Comparison of ENCODE assay signal across 1 cellular context in genomic region chr11:65524747-65525658, GRCh38.
A peak's percentile ranks its signal among the peaks of the same experiment; 100 is the strongest.
TF ChIP-seq lines count a peak whose summit lies in the region.

Gene SCYL1, plus strand, starts transcription at chr11:65525083. Its CDS starts 71 bp downstream, at chr11:65525154.

TF ChIP-seq in HepG2, 621 proteins besides CTCF, POLR2A, EP300 and RAD21 (continued from another document and continues in another):
- TF ChIP-seq MEIS1 (CRISPR knock-in tag; IDR thresholded peaks at IDR 0.05; ENCODE audit: borderline replicate concordance) (0 out of 2 replicates have a peak, but pooled peaks have one; percentile 51), BCL3 (CRISPR knock-in tag; IDR thresholded peaks at IDR 0.05) (peak; percentile 75; the same call in 1 of the 2 replicates), MYC (CRISPR knock-in tag; IDR thresholded peaks at IDR 0.05; ENCODE audit: borderline replicate concordance) (peak; percentile 83; the same call in 1 of the 2 replicates), GABPA (IDR thresholded peaks at IDR 0.05; ENCODE audit: low read depth, low read length) (no peak), GABPA (CRISPR knock-in tag; IDR thresholded peaks at IDR 0.05; ENCODE audit: low read depth) (no peak), ZNF709 (CRISPR knock-in tag; IDR thresholded peaks at IDR 0.05) (no peak), PRDM10 (CRISPR knock-in tag; IDR thresholded peaks at IDR 0.05; ENCODE audit: low read depth) (no peak), ZNF607 (CRISPR knock-in tag; IDR thresholded peaks at IDR 0.05; ENCODE audit: borderline replicate concordance) (0 out of 2 replicates have a peak, but pooled peaks have one; percentile 51), NFRKB (IDR thresholded peaks at IDR 0.05) (no peak), ZNF891 (CRISPR knock-in tag; IDR thresholded peaks at IDR 0.05) (peak; percentile 40; the same call in 1 of the 2 replicates), ZSCAN31 (CRISPR knock-in tag; IDR thresholded peaks at IDR 0.05; ENCODE audit: low read depth) (no peak), HOXD1 (CRISPR knock-in tag; IDR thresholded peaks at IDR 0.05) (peak; percentile 46; the same call in 1 of the 2 replicates), ISL2 (CRISPR knock-in tag; IDR thresholded peaks at IDR 0.05) (peak; percentile 51), ZGPAT (CRISPR knock-in tag; IDR thresholded peaks at IDR 0.05) (peak; percentile 68; the same call in 1 of the 2 replicates), NFATC3 (CRISPR knock-in tag; IDR thresholded peaks at IDR 0.05) (no peak), HDAC1 (CRISPR knock-in tag; IDR thresholded peaks at IDR 0.05) (peak; percentile 70), PHF20 (CRISPR knock-in tag; IDR thresholded peaks at IDR 0.05) (peak; percentile 50; the same call in 1 of the 2 replicates), SAFB2 (CRISPR knock-in tag; IDR thresholded peaks at IDR 0.05; ENCODE audit: borderline replicate concordance, low read depth) (0 out of 2 replicates have a peak, but pooled peaks have one; percentile 49), ZNF362 (CRISPR knock-in tag; IDR thresholded peaks at IDR 0.05; ENCODE audit: borderline replicate concordance) (no peak), ASH2L (IDR thresholded peaks at IDR 0.05; ENCODE audit: insufficient read length, low read depth, low read length) (peak; percentile 70)
- TF ChIP-seq, protein P1, sequence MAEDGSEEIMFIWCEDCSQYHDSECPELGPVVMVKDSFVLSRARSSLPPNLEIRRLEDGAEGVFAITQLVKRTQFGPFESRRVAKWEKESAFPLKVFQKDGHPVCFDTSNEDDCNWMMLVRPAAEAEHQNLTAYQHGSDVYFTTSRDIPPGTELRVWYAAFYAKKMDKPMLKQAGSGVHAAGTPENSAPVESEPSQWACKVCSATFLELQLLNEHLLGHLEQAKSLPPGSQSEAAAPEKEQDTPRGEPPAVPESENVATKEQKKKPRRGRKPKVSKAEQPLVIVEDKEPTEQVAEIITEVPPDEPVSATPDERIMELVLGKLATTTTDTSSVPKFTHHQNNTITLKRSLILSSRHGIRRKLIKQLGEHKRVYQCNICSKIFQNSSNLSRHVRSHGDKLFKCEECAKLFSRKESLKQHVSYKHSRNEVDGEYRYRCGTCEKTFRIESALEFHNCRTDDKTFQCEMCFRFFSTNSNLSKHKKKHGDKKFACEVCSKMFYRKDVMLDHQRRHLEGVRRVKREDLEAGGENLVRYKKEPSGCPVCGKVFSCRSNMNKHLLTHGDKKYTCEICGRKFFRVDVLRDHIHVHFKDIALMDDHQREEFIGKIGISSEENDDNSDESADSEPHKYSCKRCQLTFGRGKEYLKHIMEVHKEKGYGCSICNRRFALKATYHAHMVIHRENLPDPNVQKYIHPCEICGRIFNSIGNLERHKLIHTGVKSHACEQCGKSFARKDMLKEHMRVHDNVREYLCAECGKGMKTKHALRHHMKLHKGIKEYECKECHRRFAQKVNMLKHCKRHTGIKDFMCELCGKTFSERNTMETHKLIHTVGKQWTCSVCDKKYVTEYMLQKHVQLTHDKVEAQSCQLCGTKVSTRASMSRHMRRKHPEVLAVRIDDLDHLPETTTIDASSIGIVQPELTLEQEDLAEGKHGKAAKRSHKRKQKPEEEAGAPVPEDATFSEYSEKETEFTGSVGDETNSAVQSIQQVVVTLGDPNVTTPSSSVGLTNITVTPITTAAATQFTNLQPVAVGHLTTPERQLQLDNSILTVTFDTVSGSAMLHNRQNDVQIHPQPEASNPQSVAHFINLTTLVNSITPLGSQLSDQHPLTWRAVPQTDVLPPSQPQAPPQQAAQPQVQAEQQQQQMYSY (CRISPR knock-in tag; IDR thresholded peaks at IDR 0.05), result peak; percentile 93
- TF ChIP-seq, protein P2, sequence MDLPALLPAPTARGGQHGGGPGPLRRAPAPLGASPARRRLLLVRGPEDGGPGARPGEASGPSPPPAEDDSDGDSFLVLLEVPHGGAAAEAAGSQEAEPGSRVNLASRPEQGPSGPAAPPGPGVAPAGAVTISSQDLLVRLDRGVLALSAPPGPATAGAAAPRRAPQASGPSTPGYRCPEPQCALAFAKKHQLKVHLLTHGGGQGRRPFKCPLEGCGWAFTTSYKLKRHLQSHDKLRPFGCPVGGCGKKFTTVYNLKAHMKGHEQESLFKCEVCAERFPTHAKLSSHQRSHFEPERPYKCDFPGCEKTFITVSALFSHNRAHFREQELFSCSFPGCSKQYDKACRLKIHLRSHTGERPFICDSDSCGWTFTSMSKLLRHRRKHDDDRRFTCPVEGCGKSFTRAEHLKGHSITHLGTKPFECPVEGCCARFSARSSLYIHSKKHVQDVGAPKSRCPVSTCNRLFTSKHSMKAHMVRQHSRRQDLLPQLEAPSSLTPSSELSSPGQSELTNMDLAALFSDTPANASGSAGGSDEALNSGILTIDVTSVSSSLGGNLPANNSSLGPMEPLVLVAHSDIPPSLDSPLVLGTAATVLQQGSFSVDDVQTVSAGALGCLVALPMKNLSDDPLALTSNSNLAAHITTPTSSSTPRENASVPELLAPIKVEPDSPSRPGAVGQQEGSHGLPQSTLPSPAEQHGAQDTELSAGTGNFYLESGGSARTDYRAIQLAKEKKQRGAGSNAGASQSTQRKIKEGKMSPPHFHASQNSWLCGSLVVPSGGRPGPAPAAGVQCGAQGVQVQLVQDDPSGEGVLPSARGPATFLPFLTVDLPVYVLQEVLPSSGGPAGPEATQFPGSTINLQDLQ (CRISPR knock-in tag; IDR thresholded peaks at IDR 0.05), result peak; percentile 49; the same call in 1 of the 2 replicates
- TF ChIP-seq, protein P3, sequence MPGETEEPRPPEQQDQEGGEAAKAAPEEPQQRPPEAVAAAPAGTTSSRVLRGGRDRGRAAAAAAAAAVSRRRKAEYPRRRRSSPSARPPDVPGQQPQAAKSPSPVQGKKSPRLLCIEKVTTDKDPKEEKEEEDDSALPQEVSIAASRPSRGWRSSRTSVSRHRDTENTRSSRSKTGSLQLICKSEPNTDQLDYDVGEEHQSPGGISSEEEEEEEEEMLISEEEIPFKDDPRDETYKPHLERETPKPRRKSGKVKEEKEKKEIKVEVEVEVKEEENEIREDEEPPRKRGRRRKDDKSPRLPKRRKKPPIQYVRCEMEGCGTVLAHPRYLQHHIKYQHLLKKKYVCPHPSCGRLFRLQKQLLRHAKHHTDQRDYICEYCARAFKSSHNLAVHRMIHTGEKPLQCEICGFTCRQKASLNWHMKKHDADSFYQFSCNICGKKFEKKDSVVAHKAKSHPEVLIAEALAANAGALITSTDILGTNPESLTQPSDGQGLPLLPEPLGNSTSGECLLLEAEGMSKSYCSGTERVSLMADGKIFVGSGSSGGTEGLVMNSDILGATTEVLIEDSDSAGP (CRISPR knock-in tag; IDR thresholded peaks at IDR 0.05; ENCODE audit: borderline replicate concordance), result peak; percentile 40; the same call in 1 of the 2 replicates
- TF ChIP-seq, protein P4, sequence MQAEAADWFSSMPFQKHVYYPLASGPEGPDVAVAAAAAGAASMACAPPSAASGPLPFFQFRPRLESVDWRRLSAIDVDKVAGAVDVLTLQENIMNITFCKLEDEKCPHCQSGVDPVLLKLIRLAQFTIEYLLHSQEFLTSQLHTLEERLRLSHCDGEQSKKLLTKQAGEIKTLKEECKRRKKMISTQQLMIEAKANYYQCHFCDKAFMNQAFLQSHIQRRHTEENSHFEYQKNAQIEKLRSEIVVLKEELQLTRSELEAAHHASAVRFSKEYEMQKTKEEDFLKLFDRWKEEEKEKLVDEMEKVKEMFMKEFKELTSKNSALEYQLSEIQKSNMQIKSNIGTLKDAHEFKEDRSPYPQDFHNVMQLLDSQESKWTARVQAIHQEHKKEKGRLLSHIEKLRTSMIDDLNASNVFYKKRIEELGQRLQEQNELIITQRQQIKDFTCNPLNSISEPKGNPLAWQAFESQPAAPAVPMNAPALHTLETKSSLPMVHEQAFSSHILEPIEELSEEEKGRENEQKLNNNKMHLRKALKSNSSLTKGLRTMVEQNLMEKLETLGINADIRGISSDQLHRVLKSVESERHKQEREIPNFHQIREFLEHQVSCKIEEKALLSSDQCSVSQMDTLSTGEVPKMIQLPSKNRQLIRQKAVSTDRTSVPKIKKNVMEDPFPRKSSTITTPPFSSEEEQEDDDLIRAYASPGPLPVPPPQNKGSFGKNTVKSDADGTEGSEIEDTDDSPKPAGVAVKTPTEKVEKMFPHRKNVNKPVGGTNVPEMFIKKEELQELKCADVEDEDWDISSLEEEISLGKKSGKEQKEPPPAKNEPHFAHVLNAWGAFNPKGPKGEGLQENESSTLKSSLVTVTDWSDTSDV (CRISPR knock-in tag; IDR thresholded peaks at IDR 0.05), result no peak
- TF ChIP-seq, protein P5, sequence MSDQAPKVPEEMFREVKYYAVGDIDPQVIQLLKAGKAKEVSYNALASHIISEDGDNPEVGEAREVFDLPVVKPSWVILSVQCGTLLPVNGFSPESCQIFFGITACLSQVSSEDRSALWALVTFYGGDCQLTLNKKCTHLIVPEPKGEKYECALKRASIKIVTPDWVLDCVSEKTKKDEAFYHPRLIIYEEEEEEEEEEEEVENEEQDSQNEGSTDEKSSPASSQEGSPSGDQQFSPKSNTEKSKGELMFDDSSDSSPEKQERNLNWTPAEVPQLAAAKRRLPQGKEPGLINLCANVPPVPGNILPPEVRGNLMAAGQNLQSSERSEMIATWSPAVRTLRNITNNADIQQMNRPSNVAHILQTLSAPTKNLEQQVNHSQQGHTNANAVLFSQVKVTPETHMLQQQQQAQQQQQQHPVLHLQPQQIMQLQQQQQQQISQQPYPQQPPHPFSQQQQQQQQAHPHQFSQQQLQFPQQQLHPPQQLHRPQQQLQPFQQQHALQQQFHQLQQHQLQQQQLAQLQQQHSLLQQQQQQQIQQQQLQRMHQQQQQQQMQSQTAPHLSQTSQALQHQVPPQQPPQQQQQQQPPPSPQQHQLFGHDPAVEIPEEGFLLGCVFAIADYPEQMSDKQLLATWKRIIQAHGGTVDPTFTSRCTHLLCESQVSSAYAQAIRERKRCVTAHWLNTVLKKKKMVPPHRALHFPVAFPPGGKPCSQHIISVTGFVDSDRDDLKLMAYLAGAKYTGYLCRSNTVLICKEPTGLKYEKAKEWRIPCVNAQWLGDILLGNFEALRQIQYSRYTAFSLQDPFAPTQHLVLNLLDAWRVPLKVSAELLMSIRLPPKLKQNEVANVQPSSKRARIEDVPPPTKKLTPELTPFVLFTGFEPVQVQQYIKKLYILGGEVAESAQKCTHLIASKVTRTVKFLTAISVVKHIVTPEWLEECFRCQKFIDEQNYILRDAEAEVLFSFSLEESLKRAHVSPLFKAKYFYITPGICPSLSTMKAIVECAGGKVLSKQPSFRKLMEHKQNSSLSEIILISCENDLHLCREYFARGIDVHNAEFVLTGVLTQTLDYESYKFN (CRISPR knock-in tag; conservative IDR thresholded peaks at IDR 0.05), result 0 out of 2 replicates have a peak, but pooled peaks have one; percentile 34
